ENCODE assay signal across 29 cellular contexts in the genomic region with DNA sequence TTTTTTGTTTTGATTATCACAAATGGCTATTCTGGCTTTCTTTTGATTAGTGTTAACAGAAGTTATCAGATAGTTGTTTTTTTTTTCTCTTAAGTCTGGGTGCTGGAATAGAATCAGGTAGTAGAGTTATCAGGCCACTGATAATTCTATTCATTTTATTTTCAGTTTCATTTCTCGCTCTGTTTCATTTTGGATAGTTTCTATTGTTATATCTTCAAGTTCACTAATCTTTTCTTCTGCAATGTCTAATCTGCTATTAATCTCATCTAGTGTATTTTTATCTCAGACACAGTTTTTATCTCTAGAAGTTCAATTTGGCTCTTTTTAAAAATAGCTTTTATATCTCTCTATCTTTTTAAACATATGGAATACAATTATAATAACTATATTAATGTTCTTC.
"Had no signal": no experiment of that assay in that cellular context is flagged by ENCODE, and none has a peak within 500 bp of the region (broad histone marks: within the 10 kb centered on the region; RNA-seq: fewer than 3 reads in every experiment).

No MANE protein-coding gene starts in this region.

- ATAC-seq: effector memory CD8-positive, alpha-beta T cell; esophagus mucosa; foreskin keratinocyte; gastrocnemius medialis; gastroesophageal sphincter; heart left ventricle; heart right ventricle had no signal

- H3K4me3 ChIP-seq: colonic mucosa, coronary artery, dorsolateral prefrontal cortex, esophagus muscularis mucosa, esophagus squamous epithelium, gastrocnemius medialis, gastroesophageal sphincter, heart left ventricle, heart right ventricle had no signal

- H3K27ac ChIP-seq: colonic mucosa, coronary artery, dorsolateral prefrontal cortex, epithelial cell of prostate, esophagus muscularis mucosa, esophagus squamous epithelium, foreskin keratinocyte, gastrocnemius medialis, gastroesophageal sphincter, heart left ventricle, heart right ventricle had no signal

- H3K27me3 ChIP-seq: colonic mucosa, dorsolateral prefrontal cortex, esophagus muscularis mucosa, esophagus squamous epithelium, foreskin keratinocyte, gastrocnemius medialis, gastroesophageal sphincter, heart left ventricle, heart right ventricle had no signal

- H3K9me3 Mint-ChIP-seq: effector memory CD8-positive, alpha-beta T cell had no signal

- FAIRE-seq: colon, endometrium, endothelial cell of umbilical vein, frontal cortex had no signal

- DNase-seq: colonic mucosa; cortex of kidney; dermis blood vessel endothelial cell; dorsolateral prefrontal cortex; effector CD4-positive, alpha-beta T cell; effector CD8-positive, alpha-beta T cell; effector memory CD4-positive, alpha-beta T cell; effector memory CD8-positive, alpha-beta T cell; endodermal cell; erythroblast; esophagus squamous epithelium; foreskin fibroblast; foreskin keratinocyte; foreskin melanocyte; gastrocnemius medialis; glutamatergic neuron; head of caudate nucleus; heart left ventricle; heart right ventricle had no signal

- H3K36me3 ChIP-seq: colonic mucosa, esophagus muscularis mucosa, esophagus squamous epithelium, gastrocnemius medialis, gastroesophageal sphincter, heart left ventricle, heart right ventricle had no signal

- H3K4me3 Mint-ChIP-seq: dendritic cell treated with granulocyte-macrophage colony-stimulating factor and Interleukin-4, amounts not matched to agents 40 ng/mL and 50 ng/mL, for 4 days; effector memory CD8-positive, alpha-beta T cell; endodermal cell had no signal

- H3K4me1 ChIP-seq: colonic mucosa, esophagus muscularis mucosa, esophagus squamous epithelium, foreskin keratinocyte, gastrocnemius medialis, heart left ventricle had no signal

- H3K4me1 Mint-ChIP-seq: endodermal cell had no signal

- H3K27ac Mint-ChIP-seq: dendritic cell treated with granulocyte-macrophage colony-stimulating factor and Interleukin-4, amounts not matched to agents 40 ng/mL and 50 ng/mL, for 4 days; effector memory CD8-positive, alpha-beta T cell; endodermal cell had no signal

- H3K27me3 Mint-ChIP-seq: dendritic cell treated with granulocyte-macrophage colony-stimulating factor and Interleukin-4, amounts not matched to agents 40 ng/mL and 50 ng/mL, for 4 days; effector memory CD8-positive, alpha-beta T cell had no signal

- H3K9me3 ChIP-seq: colonic mucosa, esophagus muscularis mucosa, esophagus squamous epithelium, gastrocnemius medialis, gastroesophageal sphincter had no signal
